33 cellular contexts compared by ENCODE assay signal in genomic region chr6:168626046-168626445, GRCh38.
"Had no signal": no experiment of that assay in that cellular context is flagged by ENCODE, and none has a peak within 500 bp of the region (broad histone marks: within the 10 kb centered on the region; RNA-seq: fewer than 3 reads in every experiment).

No MANE protein-coding gene starts in this region.

- H3K4me3 ChIP-seq: esophagus squamous epithelium, gastroesophageal sphincter had no signal

- H3K36me3 ChIP-seq: brain microvascular endothelial cell, esophagus squamous epithelium had no signal

- H3K4me1 Mint-ChIP-seq: activated CD4-positive, alpha-beta T cell treated with anti-CD3 and anti-CD28 coated beads for 36 hours; activated CD4-positive, alpha-beta T cell treated with anti-CD3 and anti-CD28 coated beads, Interleukin-2, amount 10 ng/mL, durations not matched to agents 24 days and 14 days; activated CD8-positive, alpha-beta memory T cell treated with anti-CD3 and anti-CD28 coated beads, Interleukin-2, amount 10 ng/mL, durations not matched to agents 7 days and 5 days; central memory CD8-positive, alpha-beta T cell; T-cell; T-helper 17 cell had no signal

- H3K27me3 Mint-ChIP-seq: activated CD4-positive, alpha-beta T cell treated with anti-CD3 and anti-CD28 coated beads, Interleukin-2, amount 10 ng/mL, durations not matched to agents 24 days and 14 days; activated CD8-positive, alpha-beta memory T cell treated with anti-CD3 and anti-CD28 coated beads, Interleukin-2, amount 10 ng/mL, durations not matched to agents 7 days and 5 days had no signal

- H3K9me3 Mint-ChIP-seq: central memory CD8-positive, alpha-beta T cell; effector memory CD8-positive, alpha-beta T cell had no signal

- H3K27ac Mint-ChIP-seq: activated CD4-positive, alpha-beta memory T cell treated with anti-CD3 and anti-CD28 coated beads for 36 hours; activated CD4-positive, alpha-beta T cell treated with anti-CD3 and anti-CD28 coated beads for 36 hours; activated CD4-positive, alpha-beta T cell treated with anti-CD3 and anti-CD28 coated beads, Interleukin-2, amount 10 ng/mL, durations not matched to agents 24 days and 14 days; activated CD8-positive, alpha-beta memory T cell treated with anti-CD3 and anti-CD28 coated beads, Interleukin-2, amount 10 ng/mL, durations not matched to agents 7 days and 5 days; activated CD8-positive, alpha-beta T cell treated with anti-CD3 and anti-CD28 coated beads, Interleukin-2, amount 10 ng/mL, durations not matched to agents 7 days and 5 days; activated naive CD8-positive, alpha-beta T cell; activated T-helper 1 cell treated with anti-CD3 and anti-CD28 coated beads, Interleukin-12 subunit alpha, Interleukin-12 subunit beta, Interleukin-2, Interleukin-4 antibody, amounts not matched to agents 30 ng/mL and 10 ng/mL and 1 ng/mL, durations not matched to agents 14 hours and 24 hours and 36 hours; activated T-helper 2 cell treated with anti-CD3 and anti-CD28 coated beads, Interferon-gamma antibody, Interleukin-2, Interleukin-4, amounts not matched to agents 10 μg/mL and 5 μg/mL and 100 μg/mL, durations not matched to agents 14 hours and 24 hours and 36 hours; effector memory CD8-positive, alpha-beta T cell; T-cell; T-helper 17 cell; T-helper 2 cell treated with Interferon-gamma antibody and Interleukin-4, amounts not matched to agents 5 μg/mL and 100 μg/mL, for 36 hours had no signal

- ATAC-seq: activated CD4-positive, alpha-beta T cell treated with anti-CD3 and anti-CD28 coated beads for 36 hours; activated CD8-positive, alpha-beta memory T cell treated with anti-CD3 and anti-CD28 coated beads, Interleukin-2, amount 10 ng/mL, durations not matched to agents 7 days and 5 days; activated CD8-positive, alpha-beta T cell treated with anti-CD3 and anti-CD28 coated beads, Interleukin-2, amount 10 ng/mL, durations not matched to agents 7 days and 5 days; effector memory CD8-positive, alpha-beta T cell; gastroesophageal sphincter; T-cell; T-helper 17 cell had no signal

- DNase-seq: activated CD4-positive, alpha-beta memory T cell treated with anti-CD3 and anti-CD28 coated beads for 36 hours; activated CD4-positive, alpha-beta T cell treated with anti-CD3 and anti-CD28 coated beads for 36 hours; activated CD4-positive, alpha-beta T cell treated with anti-CD3 and anti-CD28 coated beads, Interleukin-2, amount 10 ng/mL, durations not matched to agents 24 days and 14 days; activated CD4-positive, CD25-positive, alpha-beta regulatory T cell; activated CD4-positive, CD25-positive, alpha-beta regulatory T cell treated with anti-CD3 and anti-CD28 coated beads, Interleukin-2, amount 50 U/mL, for 72 hours; activated CD8-positive, alpha-beta memory T cell treated with anti-CD3 and anti-CD28 coated beads, Interleukin-2, amount 10 ng/mL, durations not matched to agents 7 days and 5 days; activated CD8-positive, alpha-beta memory T cell treated with anti-CD3 and anti-CD28 coated beads, Interleukin-2, amount 50 U/mL, for 4 hours; activated CD8-positive, alpha-beta T cell treated with anti-CD3 and anti-CD28 coated beads, Interleukin-2, amount 10 ng/mL, durations not matched to agents 7 days and 5 days; activated gamma-delta T cell; activated naive CD4-positive, alpha-beta T cell; activated naive CD4-positive, alpha-beta T cell treated with anti-CD3 and anti-CD28 coated beads, Interleukin-2, amount 50 U/mL, for 16 hours; activated T-cell treated with anti-CD3 and anti-CD28 coated beads, Interleukin-2, amount 50 U/mL, for 1 hour; activated T-cell treated with anti-CD3 and anti-CD28 coated beads, Interleukin-2, amount 50 U/mL, for 48 hours; amniotic stem cell; anterior cingulate cortex; brain microvascular endothelial cell; cortex of kidney; dermis blood vessel endothelial cell; effector CD4-positive, alpha-beta T cell; effector memory CD8-positive, alpha-beta T cell; esophagus squamous epithelium; foreskin melanocyte; SW 1271; T-cell; T-helper 17 cell; T1000 had no signal

- H3K9me3 ChIP-seq: esophagus squamous epithelium, gastroesophageal sphincter had no signal

- H3K4me3 Mint-ChIP-seq: activated CD4-positive, alpha-beta memory T cell treated with anti-CD3 and anti-CD28 coated beads for 36 hours; activated CD4-positive, alpha-beta T cell treated with anti-CD3 and anti-CD28 coated beads for 36 hours; activated CD4-positive, alpha-beta T cell treated with anti-CD3 and anti-CD28 coated beads, Interleukin-2, amount 10 ng/mL, durations not matched to agents 24 days and 14 days; activated CD8-positive, alpha-beta memory T cell treated with anti-CD3 and anti-CD28 coated beads, Interleukin-2, amount 10 ng/mL, durations not matched to agents 7 days and 5 days; activated CD8-positive, alpha-beta T cell treated with anti-CD3 and anti-CD28 coated beads, Interleukin-2, amount 10 ng/mL, durations not matched to agents 7 days and 5 days; activated naive CD8-positive, alpha-beta T cell; activated T-helper 1 cell treated with anti-CD3 and anti-CD28 coated beads, Interleukin-12 subunit alpha, Interleukin-12 subunit beta, Interleukin-2, Interleukin-4 antibody, amounts not matched to agents 30 ng/mL and 10 ng/mL and 1 ng/mL, durations not matched to agents 14 hours and 24 hours and 36 hours; central memory CD8-positive, alpha-beta T cell; effector memory CD8-positive, alpha-beta T cell; T-cell; T-helper 17 cell; T-helper 2 cell treated with Interferon-gamma antibody and Interleukin-4, amounts not matched to agents 5 μg/mL and 100 μg/mL, for 36 hours had no signal

- H3K27ac ChIP-seq: brain microvascular endothelial cell, epithelial cell of prostate, esophagus squamous epithelium, gastroesophageal sphincter had no signal

- H3K36me3 Mint-ChIP-seq: activated CD4-positive, alpha-beta memory T cell treated with anti-CD3 and anti-CD28 coated beads for 36 hours; activated naive CD8-positive, alpha-beta T cell; T-cell had no signal

- H3K4me1 ChIP-seq: esophagus squamous epithelium had no signal

- H3K27me3 ChIP-seq: brain microvascular endothelial cell, esophagus squamous epithelium, gastroesophageal sphincter had no signal
